ENCODE assay signal across 8 cellular contexts in genomic region chr2:26068602-26069298, GRCh38.
A peak's percentile ranks its signal among the peaks of the same experiment; 100 is the strongest.
DNase-seq lines count a peak whose midpoint lies in the region; ATAC-seq and TF ChIP-seq lines count a peak whose summit lies in the region.

No MANE protein-coding gene starts in this region.

- H3K27me3 ChIP-seq in endocrine pancreas (ENCODE audit: control insufficient read depth, insufficient read depth, low read length), result no peaks in the 10 kb centered on the region

- no peak overlapping the region for H3K9ac ChIP-seq in endocrine pancreas (ENCODE audit: control insufficient read depth, insufficient read depth, low read length)

- ATAC-seq in GM21390 (IDR thresholded peaks at IDR 0.05; ENCODE audit: unreplicated experiment), result peak; percentile 83

- peak overlapping the region; percentile 2 for H3K4me3 ChIP-seq in endocrine pancreas (ENCODE audit: control insufficient read depth, insufficient read depth, low read length)
- H3K4me3 ChIP-seq in retinal pigment epithelial cell (ENCODE audit: low read length), result no peak overlapping the region

- no peaks in the 10 kb centered on the region for H3K27me3 Mint-ChIP-seq in T-helper 2 cell treated with Interferon-gamma antibody and Interleukin-4, amounts not matched to agents 5 μg/mL and 100 μg/mL, for 36 hours (ENCODE audit: low read depth)

- DNase-seq in ELR (ENCODE audit: low read depth) (peak; percentile 90), HS-27A (ENCODE audit: low read depth) (peak; percentile 20), retinal pigment epithelial cell (ENCODE audit: low read depth) (peak; percentile 62), epidermal melanocyte (ENCODE audit: insufficient read length, low spot score) (no peak), T1000 (lab: John Stamatoyannopoulos, UW) (no peak)
- DNase-seq in T-helper 2 cell treated with Interferon-gamma antibody and Interleukin-4, amounts not matched to agents 5 μg/mL and 100 μg/mL, for 36 hours (ENCODE audit: low spot score), result peak; percentile 77

- H3K4me1 ChIP-seq in endocrine pancreas (ENCODE audit: control insufficient read depth, insufficient read depth, low read length), result peaks cover 27% of the 10 kb centered on the region

- H3K9me3 Mint-ChIP-seq in T-helper 2 cell treated with Interferon-gamma antibody and Interleukin-4, amounts not matched to agents 5 μg/mL and 100 μg/mL, for 36 hours, result no peaks in the 10 kb centered on the region

- no peaks in the 10 kb centered on the region for H3K9me3 ChIP-seq in endocrine pancreas (ENCODE audit: control insufficient read depth, low read length)

- H3K36me3 Mint-ChIP-seq in T-helper 2 cell treated with Interferon-gamma antibody and Interleukin-4, amounts not matched to agents 5 μg/mL and 100 μg/mL, for 36 hours (ENCODE audit: low read depth), result peaks cover 21% of the 10 kb centered on the region

- no peaks in the 10 kb centered on the region for H3K36me3 ChIP-seq in endocrine pancreas (ENCODE audit: control insufficient read depth, insufficient read depth, low read length)

- peaks cover 53% of the 10 kb centered on the region for H3K4me1 Mint-ChIP-seq in T-helper 2 cell treated with Interferon-gamma antibody and Interleukin-4, amounts not matched to agents 5 μg/mL and 100 μg/mL, for 36 hours (ENCODE audit: low read depth)

- no peak for TF ChIP-seq CTCF in retinal pigment epithelial cell (conservative IDR thresholded peaks at IDR 0.05; ENCODE audit: low read depth, low read length)

- peak overlapping the region; percentile 94 for H3K27ac Mint-ChIP-seq in T-helper 2 cell treated with Interferon-gamma antibody and Interleukin-4, amounts not matched to agents 5 μg/mL and 100 μg/mL, for 36 hours

- H3K4me3 Mint-ChIP-seq in T-helper 2 cell treated with Interferon-gamma antibody and Interleukin-4, amounts not matched to agents 5 μg/mL and 100 μg/mL, for 36 hours, result peak overlapping the region; percentile 78

Comparison
In these comparisons a context has a peak if more than half of its experiments do, and no peak if none do; other contexts are left out.
1. DNase-seq: peak in ELR (single experiment), HS-27A (single experiment), T-helper 2 cell treated with Interferon-gamma antibody and Interleukin-4, amounts not matched to agents 5 μg/mL and 100 μg/mL, for 36 hours (single experiment) and retinal pigment epithelial cell (single experiment); none in epidermal melanocyte (single experiment) and T1000 (single experiment).